18 cellular contexts compared by ENCODE assay signal in the genomic region with DNA sequence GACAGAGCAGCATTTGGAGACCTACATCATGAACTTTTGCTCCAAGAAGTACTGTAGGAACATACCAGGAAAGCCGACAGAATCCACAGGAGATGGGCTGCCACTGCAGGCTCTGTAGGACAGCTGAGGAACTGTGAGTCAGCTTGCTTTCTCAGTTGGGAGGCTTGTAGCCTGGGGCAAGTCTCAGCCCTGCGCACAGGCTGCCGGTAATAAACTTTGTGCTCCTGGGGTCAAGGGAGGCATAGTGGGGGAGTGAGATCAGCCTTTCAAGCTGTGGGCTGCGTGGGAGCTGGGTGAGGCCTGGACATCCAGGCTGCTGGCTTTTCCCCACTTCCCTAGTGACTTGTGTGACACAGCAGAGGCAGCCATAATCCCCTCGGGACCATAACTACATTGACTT.
DNase-seq lines count a peak whose midpoint lies in the region; ATAC-seq and TF ChIP-seq lines count a peak whose summit lies in the region.
"Had no signal": no experiment of that assay in that cellular context is flagged by ENCODE, and none has a peak within 500 bp of the region (broad histone marks: within the 10 kb centered on the region; RNA-seq: fewer than 3 reads in every experiment).

No MANE protein-coding gene starts in this region.

- H3K27me3 ChIP-seq in breast epithelium (no peaks in the 10 kb centered on the region), adrenal gland (no peaks in the 10 kb centered on the region)

- H3K9me3 ChIP-seq in breast epithelium (no peaks in the 10 kb centered on the region), adrenal gland (replicated peaks in 1 of 3) (no peaks in the 10 kb centered on the region)

- TF ChIP-seq CTCF in MCF 10A (IDR thresholded peaks at IDR 0.05; ENCODE audit: unreplicated experiment) (no peak), breast epithelium (IDR thresholded peaks at IDR 0.05) (no peak), adrenal gland (IDR thresholded peaks at IDR 0.05) (no peak)

- TF ChIP-seq POLR2A in breast epithelium (IDR thresholded peaks at IDR 0.05) (no peak), adrenal gland (IDR thresholded peaks at IDR 0.05) (no peak)

- no TSS peak for BruUV-seq in MCF 10A (replicated peaks; lab: Mats Ljungman, UMichigan)

- no peaks in the 10 kb centered on the region for H3K36me3 ChIP-seq in breast epithelium
- H3K36me3 ChIP-seq in adrenal gland (replicated peaks in 1 of 2): no peaks in the 10 kb centered on the region

- no peak overlapping the region for H3K27ac Mint-ChIP-seq in MCF 10A (ENCODE audit: low read depth, unreplicated experiment)
- H3K27ac Mint-ChIP-seq: CD14-positive monocyte, GM23338 had no signal

- H3K27ac ChIP-seq in breast epithelium (no peak overlapping the region), adrenal gland (no peak overlapping the region)

- peaks cover 5% of the 10 kb centered on the region for H3K4me1 Mint-ChIP-seq in MCF 10A (ENCODE audit: insufficient read depth, unreplicated experiment)
- H3K4me1 Mint-ChIP-seq: CD14-positive monocyte had no signal

- POLR2A ChIA-PET in MCF 10A (lab: Yijun Ruan, JAX): interaction anchor here (0.7 kb wide), 1 partner anchor 365 kb away, joined by 3 read pairs; no protein-coding TSS in a partner anchor

- WGBS in adrenal gland, 4 donors: 79 to 93% (median 91%) methylated on average over 4 to 5 of the region's 5 CpGs

- ATAC-seq in HG03342 (IDR thresholded peaks at IDR 0.05; ENCODE audit: unreplicated experiment) (no peak), GM18517 (IDR thresholded peaks at IDR 0.05; ENCODE audit: unreplicated experiment) (no peak)
- ATAC-seq: GM23338 had no signal

- CTCF ChIA-PET in MCF 10A (lab: Yijun Ruan, JAX): interaction anchor here (0.6 kb wide), 1 partner anchor 917 kb away, joined by 4 read pairs; no protein-coding TSS in a partner anchor

- H3K27me3 Mint-ChIP-seq in MCF 10A (ENCODE audit: insufficient read depth, unreplicated experiment): no peaks in the 10 kb centered on the region

- intact Hi-C loops in MCF 10A (cut with micrococcal nuclease): no loop called here
- intact Hi-C loops in breast epithelium (cut with DNase I; ENCODE audit: low total_unique reads): no loop called here
- intact Hi-C loops in adrenal gland (cut with DNase I): no loop called here

- H3K4me1 ChIP-seq in breast epithelium (no peaks in the 10 kb centered on the region), adrenal gland (replicated peaks in 1 of 2) (no peaks in the 10 kb centered on the region)

- H3K4me3 ChIP-seq in breast epithelium (no peak overlapping the region), adrenal gland (no peak overlapping the region)
- H3K4me3 ChIP-seq: GM23338 had no signal

- peaks cover 8% of the 10 kb centered on the region for H3K9me3 Mint-ChIP-seq in MCF 10A (ENCODE audit: unreplicated experiment)

- H3K4me3 Mint-ChIP-seq in MCF 10A (ENCODE audit: unreplicated experiment): no peak overlapping the region
- H3K4me3 Mint-ChIP-seq: CD14-positive monocyte, GM23338 had no signal

- DNase-seq in MCF 10A (ENCODE audit: unreplicated experiment): peak; percentile 47
- DNase-seq in breast epithelium (ENCODE audit: low spot score in 2 of 2): no peak
- peak; percentile 92 for DNase-seq in NCI-H69 (lab: John Stamatoyannopoulos, UW)
- DNase-seq in ecto neural progenitor cell (ENCODE audit: low spot score): peak; percentile 48
- no peak for DNase-seq in DMS114 treated with DMSO at 0.1 percent for 48 hours (lab: John Stamatoyannopoulos, UW; ENCODE audit: unreplicated experiment)
- no peak for DNase-seq in adrenal gland
- DNase-seq: Calu3, DND-41, IMR-90, Kasumi-1, MV-4-11, NCI-H1436, NCI-H2029 treated with DMSO at 0.1 percent for 48 hours, NCI-H226 had no signal

- H3K36me3 Mint-ChIP-seq in MCF 10A (ENCODE audit: insufficient read depth, unreplicated experiment): no peaks in the 10 kb centered on the region
- H3K36me3 Mint-ChIP-seq: CD14-positive monocyte had no signal

Comparison
In these comparisons a context has a peak if more than half of its experiments do, and no peak if none do; other contexts are left out.
1. DNase-seq: peak in MCF 10A (single experiment), NCI-H69 (single experiment) and ecto neural progenitor cell (single experiment); none in breast epithelium (0 of 2), DMS114 treated with DMSO at 0.1 percent for 48 hours (single experiment) and adrenal gland (0 of 7).